8 cellular contexts compared by ENCODE assay signal in the genomic region with DNA sequence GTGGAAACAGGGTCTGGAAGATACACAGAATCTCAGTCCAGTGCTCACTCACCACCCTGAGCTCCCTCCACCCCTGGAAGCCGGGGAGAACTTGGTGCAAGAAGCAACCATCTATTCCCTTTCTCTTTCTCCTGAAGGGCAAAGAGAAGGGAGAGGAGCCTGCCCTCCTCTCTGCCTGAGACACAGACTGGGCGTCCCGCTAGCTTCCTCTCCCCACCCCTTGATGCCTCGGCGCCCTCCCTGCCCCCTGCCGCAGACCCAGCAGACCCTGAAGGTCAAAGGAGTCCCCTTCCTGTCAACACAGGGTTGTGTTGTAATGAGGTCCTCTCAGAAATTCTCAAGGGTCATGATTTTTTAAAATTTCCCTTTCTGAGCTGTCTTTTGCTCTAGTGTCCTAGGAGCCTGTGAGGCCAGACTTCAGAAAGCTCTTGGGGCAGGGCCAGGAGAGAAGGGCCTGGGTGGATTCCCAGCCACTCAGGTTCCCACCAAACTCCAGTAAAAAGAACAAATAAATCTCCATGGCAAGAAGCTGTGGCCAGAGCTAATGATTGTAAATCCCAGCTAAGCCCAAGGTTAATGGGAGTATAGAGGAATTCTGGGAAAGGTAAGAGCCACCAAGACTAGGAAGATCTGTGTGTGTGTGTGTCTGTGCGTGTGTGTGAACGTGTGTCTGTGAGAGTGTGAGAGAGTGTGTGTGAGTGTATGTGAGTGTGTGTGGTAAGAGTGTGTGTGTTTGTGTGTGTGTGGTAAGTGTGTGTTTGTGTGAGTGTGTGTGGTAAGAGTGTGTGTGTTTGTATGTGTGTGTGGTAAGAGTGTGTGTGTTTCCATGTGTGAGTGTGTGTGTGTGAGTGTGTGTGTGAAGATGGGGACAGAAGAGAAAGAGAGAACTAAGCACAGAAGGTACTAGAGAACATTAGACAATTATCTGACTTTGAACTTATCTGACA. TPM values are rescaled to one million over a fixed set of nuclear protein-coding genes. Genes with fewer than 3 reads are reported as not detected.
A peak's percentile ranks its signal among the peaks of the same experiment; 100 is the strongest.
DNase-seq lines count a peak whose midpoint lies in the region; ATAC-seq, FAIRE-seq and TF ChIP-seq lines count a peak whose summit lies in the region.

No MANE protein-coding gene starts in this region.

- H3K4me1 Mint-ChIP-seq in stimulated activated naive B cell treated with anti-CD40 and anti-IgM and Interleukin-4, amounts not matched to agents 10 μg/mL and 1 μg/mL and 100 μg/mL, for 72 hours = peaks cover 18 to 28% of the 10 kb centered on the region in 2 donors

- H3K27me3 Mint-ChIP-seq in stimulated activated naive B cell treated with anti-CD40 and anti-IgM and Interleukin-4, amounts not matched to agents 10 μg/mL and 1 μg/mL and 100 μg/mL, for 72 hours = peaks cover 31 to 37% of the 10 kb centered on the region in 2 donors

- DNase-seq in HL-60 (ENCODE audit: low read depth in 1 of 2, low spot score in 1 of 2) = no peak
- no peak for DNase-seq in ascending aorta (ENCODE audit: low spot score in 2 of 2)
- DNase-seq in kidney = no peak
- no peak for DNase-seq in stimulated activated naive B cell treated with anti-CD40 and anti-IgM and Interleukin-4, amounts not matched to agents 10 μg/mL and 1 μg/mL and 100 μg/mL, for 72 hours
- DNase-seq in NCI-H2107 treated with DMSO at 0.1 percent for 48 hours (lab: John Stamatoyannopoulos, UW; ENCODE audit: unreplicated experiment) = no peak
- no peak for DNase-seq in T-helper 9 cell
- no peak for DNase-seq in G401 (ENCODE audit: low spot score)

- peaks cover 13% of the 10 kb centered on the region for H3K27me3 ChIP-seq in HL-60 (ENCODE audit: insufficient read depth, poor library complexity, severe bottlenecking)
- H3K27me3 ChIP-seq in ascending aorta = no peaks in the 10 kb centered on the region

- peak overlapping the region; percentile 74 to 78 for H3K4me3 Mint-ChIP-seq in stimulated activated naive B cell treated with anti-CD40 and anti-IgM and Interleukin-4, amounts not matched to agents 10 μg/mL and 1 μg/mL and 100 μg/mL, for 72 hours

- 0 out of 2 replicates have a peak overlapping the region, but pooled peaks have one; percentile 25 for H3K27ac ChIP-seq in HL-60 (replicated peaks)
- H3K27ac ChIP-seq in ascending aorta = peak overlapping the region; percentile 89 to 95
- H3K27ac ChIP-seq in kidney (ENCODE audit: low read depth in 2 of 2, low read length in 2 of 2) = peak overlapping the region; percentile 7 to 10

- peaks cover 9 to 11% of the 10 kb centered on the region in 2 donors for H3K4me1 ChIP-seq in ascending aorta
- H3K4me1 ChIP-seq in kidney (ENCODE audit: control insufficient read depth in 1 of 2, insufficient read depth in 1 of 2, low read depth in 1 of 2, low read length in 2 of 2) = peaks cover 0 to 10% of the 10 kb centered on the region in 2 donors

- TF ChIP-seq CTCF in HL-60 (IDR thresholded peaks at IDR 0.05; ENCODE audit: insufficient read depth, low read length) (no peak), ascending aorta (IDR thresholded peaks at IDR 0.05) (no peak), kidney (IDR thresholded peaks at IDR 0.05; ENCODE audit: borderline replicate concordance, extremely low read depth, insufficient read depth) (no peak)

- no peak overlapping the region for H3K27ac Mint-ChIP-seq in stimulated activated naive B cell treated with anti-CD40 and anti-IgM and Interleukin-4, amounts not matched to agents 10 μg/mL and 1 μg/mL and 100 μg/mL, for 72 hours

- no peaks in the 10 kb centered on the region for H3K9me3 Mint-ChIP-seq in stimulated activated naive B cell treated with anti-CD40 and anti-IgM and Interleukin-4, amounts not matched to agents 10 μg/mL and 1 μg/mL and 100 μg/mL, for 72 hours

- in situ Hi-C loops in G401 (cut with HindIII; ENCODE audit: low sequenced_read_pairs) = no loop called here

- peaks cover 0 to 4% of the 10 kb centered on the region in 2 donors for H3K36me3 Mint-ChIP-seq in stimulated activated naive B cell treated with anti-CD40 and anti-IgM and Interleukin-4, amounts not matched to agents 10 μg/mL and 1 μg/mL and 100 μg/mL, for 72 hours

- peak overlapping the region in 1 of 2 donors; percentile 38 for H3K9ac ChIP-seq in kidney (ENCODE audit: low read length in 2 of 2)

- no peak for FAIRE-seq in kidney (lab: Jason Lieb, UNC)

- H3K9me3 ChIP-seq in ascending aorta (no peaks in the 10 kb centered on the region), kidney (ENCODE audit: control insufficient read depth in 1 of 2, low read length in 2 of 2) (no peaks in the 10 kb centered on the region)

- peak; percentile 82 to 86 for ATAC-seq in stimulated activated naive B cell treated with anti-CD40 and anti-IgM and Interleukin-4, amounts not matched to agents 10 μg/mL and 1 μg/mL and 100 μg/mL, for 72 hours (replicated peaks)
- no peak for ATAC-seq in GM21526 (IDR thresholded peaks at IDR 0.05; ENCODE audit: low FRiP score, unreplicated experiment)

- H3K36me3 ChIP-seq in ascending aorta (no peaks in the 10 kb centered on the region), kidney (ENCODE audit: control insufficient read depth in 1 of 2, insufficient read depth in 2 of 2, low read length in 2 of 2) (no peaks in the 10 kb centered on the region)

- intact Hi-C loops in ascending aorta (cut with DNase I) = loop anchor here (1.0 to 10.0 kb wide), 5 partner anchors 23 to 507 kb away; partner anchors contain the start of gene OSER1
- intact Hi-C loops in kidney (cut with DNase I) = no loop called here

- H3K4me3 ChIP-seq in HL-60 (replicated peaks; ENCODE audit: insufficient read depth, low read length) (no peak overlapping the region), ascending aorta (peak overlapping the region; percentile 61 to 82), kidney (ENCODE audit: low read length in 2 of 2) (peak overlapping the region in 1 of 2 donors; percentile 63)

RNA-seq across cellular contexts. Expression of gene JPH2, which starts 1.0 kb away (rescaled TPM):
- total RNA-seq in ascending aorta (86.7 TPM), kidney (11.4 TPM)
- 2.5 TPM for polyA plus RNA-seq in kidney (ENCODE audit: insufficient read depth, low read depth, low replicate concordance)
- 0.24 and 1.8 TPM in 2 replicates for total RNA-seq in G401 (2014; rRNA removed; shearing (Covaris generic))

RNA-seq across cellular contexts. Expression of gene OSER1, which starts 22.5 kb away (rescaled TPM):
- total RNA-seq in ascending aorta (9.2 TPM), kidney (33.5 TPM)
- 29.3 TPM for polyA plus RNA-seq in kidney (ENCODE audit: insufficient read depth, low read depth, low replicate concordance)
- 39.2 and 39.8 TPM in 2 replicates for total RNA-seq in G401 (2014; rRNA removed; shearing (Covaris generic))

RNA-seq across cellular contexts. Expression of gene GDAP1L1, which starts 59.1 kb away (rescaled TPM):
- total RNA-seq in ascending aorta (not detected), kidney (not detected)
- polyA plus RNA-seq in kidney (ENCODE audit: insufficient read depth, low read depth, low replicate concordance) = not detected
- total RNA-seq in G401 (2014; rRNA removed; shearing (Covaris generic)) = not detected in 2 replicates

Comparison
In these comparisons a context has a peak if more than half of its experiments do, and no peak if none do; other contexts are left out.
1. H3K27ac ChIP-seq: peak in every context shown above with its lines; median percentile 92 in ascending aorta; 25 in HL-60; 8 in kidney.